In genomic region chr10:97757471-97757870, GRCh38 we compare ENCODE assay signal across 21 cellular contexts. TPM values are rescaled to one million over a fixed set of nuclear protein-coding genes. Genes with fewer than 3 reads are reported as not detected.
"Had no signal": no experiment of that assay in that cellular context is flagged by ENCODE, and none has a peak within 500 bp of the region (broad histone marks: within the 10 kb centered on the region; RNA-seq: fewer than 3 reads in every experiment).

No MANE protein-coding gene starts in this region.

- H3K4me2 ChIP-seq: neural progenitor cell had no signal

- H3K9ac ChIP-seq: neural progenitor cell had no signal

- H3K9me3 ChIP-seq: colonic mucosa, gastrocnemius medialis, prostate gland, right atrium auricular region, sigmoid colon, spleen, thoracic aorta, transverse colon had no signal

- ATAC-seq: esophagus mucosa; gastrocnemius medialis; left lobe of liver; stimulated activated memory B cell treated with anti-CD40 and anti-IgM and Interleukin-4, amounts not matched to agents 10 μg/mL and 1 μg/mL and 100 μg/mL, for 72 hours had no signal

- H3K4me1 ChIP-seq: colonic mucosa, gastrocnemius medialis, prostate gland, sigmoid colon, spleen, transverse colon had no signal

- H2AFZ ChIP-seq: neural progenitor cell had no signal

- H3K4me3 ChIP-seq: colonic mucosa, gastrocnemius medialis, lung, neural progenitor cell, prostate gland, right atrium auricular region, sigmoid colon, spleen, thoracic aorta, transverse colon had no signal

- H3K27ac ChIP-seq: colonic mucosa, epithelial cell of prostate, gastrocnemius medialis, neural progenitor cell, prostate gland, right atrium auricular region, sigmoid colon, spleen, thoracic aorta, transverse colon had no signal

- FAIRE-seq: keratinocyte had no signal

- H3K36me3 ChIP-seq: neural progenitor cell had no signal

- DNase-seq: colonic mucosa; effector CD8-positive, alpha-beta T cell; foreskin fibroblast; gastrocnemius medialis; head of caudate nucleus; sigmoid colon; stimulated activated CD4-positive, alpha-beta T cell treated with anti-CD3 and anti-CD28 coated beads, Interleukin-4, amount 100 ng/mL, for 4 hours; transverse colon had no signal

- H3K27me3 ChIP-seq: colonic mucosa, gastrocnemius medialis, neural progenitor cell, right atrium auricular region, sigmoid colon, spleen, transverse colon had no signal

RNA-seq across cellular contexts. Expression of gene SFRP5, which starts 14.3 kb away (rescaled TPM):
- total RNA-seq: esophagus mucosa, glomerular endothelial cell, osteocyte, spleen had no signal
- polyA plus RNA-seq: keratinocyte had no signal
